In genomic region chr1:169814265-169814664, GRCh38 we compare ENCODE assay signal across 34 cellular contexts.
"Had no signal": no experiment of that assay in that cellular context is flagged by ENCODE, and none has a peak within 500 bp of the region (broad histone marks: within the 10 kb centered on the region; RNA-seq: fewer than 3 reads in every experiment).

No MANE protein-coding gene starts in this region.

- ATAC-seq: activated CD8-positive, alpha-beta T cell treated with anti-CD3 and anti-CD28 coated beads for 36 hours; activated naive CD4-positive, alpha-beta T cell treated with anti-CD3 and anti-CD28 coated beads, Interleukin-2, amount 50 U/mL, for 72 hours; activated T-cell treated with anti-CD3 and anti-CD28 coated beads, Interleukin-2, amount 50 U/mL, for 4 hours; activated T-cell treated with anti-CD3 and anti-CD28 coated beads, Interleukin-2, amount 50 U/mL, for 72 hours; activated T-helper 17 cell treated with anti-CD3 and anti-CD28 coated beads, Interleukin-2, amount 50 U/mL, for 72 hours; body of pancreas had no signal

- H3K9me3 Mint-ChIP-seq: activated B cell treated with CpG ODN at 0.5 μM for 24 hours; activated CD4-positive, alpha-beta memory T cell treated with anti-CD3 and anti-CD28 coated beads for 36 hours; activated CD8-positive, alpha-beta T cell treated with anti-CD3 and anti-CD28 coated beads for 36 hours; activated naive CD4-positive, alpha-beta T cell treated with anti-CD3 and anti-CD28 coated beads for 36 hours; activated naive CD4-positive, alpha-beta T cell treated with anti-CD3 and anti-CD28 coated beads, Interleukin-2, amount 50 U/mL, for 72 hours; activated T-cell treated with anti-CD3 and anti-CD28 coated beads, Interleukin-2, amount 50 U/mL, for 4 hours; activated T-helper 1 cell treated with anti-CD3 and anti-CD28 coated beads, Interleukin-12 subunit alpha, Interleukin-12 subunit beta, Interleukin-2, Interleukin-4 antibody, amounts not matched to agents 30 ng/mL and 10 ng/mL and 1 ng/mL, durations not matched to agents 14 hours and 24 hours and 36 hours; activated T-helper 17 cell treated with anti-CD3 and anti-CD28 coated beads, Interleukin-2, amount 50 U/mL, for 72 hours; T-helper 2 cell treated with Interferon-gamma antibody and Interleukin-4, amounts not matched to agents 5 μg/mL and 100 μg/mL, for 36 hours had no signal

- H3K27me3 Mint-ChIP-seq: activated B cell treated with CpG ODN at 0.5 μM for 24 hours; activated CD4-positive, alpha-beta memory T cell treated with anti-CD3 and anti-CD28 coated beads for 36 hours; activated CD4-positive, alpha-beta T cell treated with anti-CD3 and anti-CD28 coated beads, Interleukin-2, amount 10 ng/mL, durations not matched to agents 24 days and 14 days; activated CD8-positive, alpha-beta T cell treated with anti-CD3 and anti-CD28 coated beads for 36 hours; activated naive CD8-positive, alpha-beta T cell treated with anti-CD3 and anti-CD28 coated beads for 36 hours; activated T-helper 17 cell treated with anti-CD3 and anti-CD28 coated beads, Interleukin-2, amount 50 U/mL, for 72 hours had no signal

- H3K9me3 ChIP-seq: adrenal gland, body of pancreas, breast epithelium had no signal

- H3K27ac ChIP-seq: adrenal gland, body of pancreas, brain microvascular endothelial cell, breast epithelium, VCaP had no signal

- H3K4me1 Mint-ChIP-seq: activated B cell treated with CpG ODN at 0.5 μM for 24 hours; activated T-helper 17 cell treated with anti-CD3 and anti-CD28 coated beads, Interleukin-2, amount 50 U/mL, for 72 hours had no signal

- H3K27ac Mint-ChIP-seq: activated B cell treated with CpG ODN at 0.5 μM for 24 hours; activated CD4-positive, alpha-beta memory T cell treated with anti-CD3 and anti-CD28 coated beads for 36 hours; activated CD4-positive, alpha-beta T cell treated with anti-CD3 and anti-CD28 coated beads, Interleukin-2, amount 10 ng/mL, durations not matched to agents 24 days and 14 days; activated CD8-positive, alpha-beta T cell treated with anti-CD3 and anti-CD28 coated beads for 36 hours; activated naive CD4-positive, alpha-beta T cell treated with anti-CD3 and anti-CD28 coated beads for 36 hours; activated naive CD4-positive, alpha-beta T cell treated with anti-CD3 and anti-CD28 coated beads, Interleukin-2, amount 50 U/mL, for 72 hours; activated naive CD8-positive, alpha-beta T cell treated with anti-CD3 and anti-CD28 coated beads for 36 hours; activated T-cell treated with anti-CD3 and anti-CD28 coated beads, Interleukin-2, amount 50 U/mL, for 72 hours; activated T-helper 1 cell treated with anti-CD3 and anti-CD28 coated beads, Interleukin-12 subunit alpha, Interleukin-12 subunit beta, Interleukin-2, Interleukin-4 antibody, amounts not matched to agents 30 ng/mL and 10 ng/mL and 1 ng/mL, durations not matched to agents 14 hours and 24 hours and 36 hours; activated T-helper 17 cell treated with anti-CD3 and anti-CD28 coated beads, Interleukin-2, amount 50 U/mL, for 72 hours; T-helper 1 cell treated with Interleukin-12 subunit alpha and Interleukin-12 subunit beta and Interleukin-4 antibody, amounts not matched to agents 30 μg/mL and 1 μg/mL, for 36 hours; T-helper 2 cell treated with Interferon-gamma antibody and Interleukin-4, amounts not matched to agents 5 μg/mL and 100 μg/mL, for 36 hours had no signal

- DNase-seq: activated B cell treated with CpG ODN at 0.5 μM for 24 hours; activated CD4-positive, alpha-beta memory T cell treated with anti-CD3 and anti-CD28 coated beads for 36 hours; activated CD4-positive, alpha-beta T cell treated with anti-CD3 and anti-CD28 coated beads for 4 hours; activated CD4-positive, alpha-beta T cell treated with anti-CD3 and anti-CD28 coated beads, Interleukin-2, amount 10 ng/mL, durations not matched to agents 24 days and 14 days; activated CD4-positive, alpha-beta T cell treated with anti-CD3 and anti-CD28 coated beads, Interleukin-2, amount 50 U/mL, for 1 hour; activated CD4-positive, alpha-beta T cell treated with anti-CD3 and anti-CD28 coated beads, Interleukin-2, amount 50 U/mL, for 4 hours; activated CD4-positive, CD25-positive, alpha-beta regulatory T cell treated with anti-CD3 and anti-CD28 coated beads, Interleukin-2, amount 50 U/mL, for 72 hours; activated CD8-positive, alpha-beta memory T cell treated with anti-CD3 and anti-CD28 coated beads, Interleukin-2, amount 50 U/mL, for 4 hours; activated CD8-positive, alpha-beta T cell treated with anti-CD3 and anti-CD28 coated beads for 36 hours; activated effector memory CD4-positive, alpha-beta T cell treated with anti-CD3 and anti-CD28 coated beads, Interleukin-2, amount 50 U/mL, for 16 hours; activated gamma-delta T cell treated with Interleukin-2 at 50 U/mL for 16 hours; activated naive CD4-positive, alpha-beta T cell; activated naive CD4-positive, alpha-beta T cell treated with anti-CD3 and anti-CD28 coated beads for 36 hours; activated naive CD4-positive, alpha-beta T cell treated with anti-CD3 and anti-CD28 coated beads, Interleukin-2, amount 50 U/mL, for 16 hours; activated naive CD8-positive, alpha-beta T cell treated with anti-CD3 and anti-CD28 coated beads for 36 hours; activated T-cell treated with anti-CD3 and anti-CD28 coated beads for 4 hours; activated T-cell treated with anti-CD3 and anti-CD28 coated beads, Interleukin-2, amount 50 U/mL, for 1 hour; activated T-cell treated with anti-CD3 and anti-CD28 coated beads, Interleukin-2, amount 50 U/mL, for 4 hours; activated T-cell treated with anti-CD3 and anti-CD28 coated beads, Interleukin-2, amount 50 U/mL, for 72 hours; adrenal gland; amniotic stem cell; aorta; body of pancreas; brain microvascular endothelial cell; central memory CD4-positive, alpha-beta T cell; T-helper 1 cell; T-helper 9 cell had no signal

- H3K4me3 ChIP-seq: adrenal gland, body of pancreas, breast epithelium had no signal

- H3K4me3 Mint-ChIP-seq: activated B cell treated with CpG ODN at 0.5 μM for 24 hours; activated CD4-positive, alpha-beta memory T cell treated with anti-CD3 and anti-CD28 coated beads for 36 hours; activated CD4-positive, alpha-beta T cell treated with anti-CD3 and anti-CD28 coated beads, Interleukin-2, amount 10 ng/mL, durations not matched to agents 24 days and 14 days; activated CD8-positive, alpha-beta T cell treated with anti-CD3 and anti-CD28 coated beads for 36 hours; activated naive CD4-positive, alpha-beta T cell treated with anti-CD3 and anti-CD28 coated beads for 36 hours; activated naive CD8-positive, alpha-beta T cell treated with anti-CD3 and anti-CD28 coated beads for 36 hours; activated T-cell treated with anti-CD3 and anti-CD28 coated beads, Interleukin-2, amount 50 U/mL, for 4 hours; activated T-cell treated with anti-CD3 and anti-CD28 coated beads, Interleukin-2, amount 50 U/mL, for 72 hours; activated T-helper 1 cell treated with anti-CD3 and anti-CD28 coated beads, Interleukin-12 subunit alpha, Interleukin-12 subunit beta, Interleukin-2, Interleukin-4 antibody, amounts not matched to agents 30 ng/mL and 10 ng/mL and 1 ng/mL, durations not matched to agents 14 hours and 24 hours and 36 hours; activated T-helper 17 cell treated with anti-CD3 and anti-CD28 coated beads, Interleukin-2, amount 50 U/mL, for 72 hours; T-helper 1 cell treated with Interleukin-12 subunit alpha and Interleukin-12 subunit beta and Interleukin-4 antibody, amounts not matched to agents 30 μg/mL and 1 μg/mL, for 36 hours; T-helper 2 cell treated with Interferon-gamma antibody and Interleukin-4, amounts not matched to agents 5 μg/mL and 100 μg/mL, for 36 hours had no signal

- H3K4me1 ChIP-seq: adrenal gland, body of pancreas, breast epithelium had no signal

- H3K27me3 ChIP-seq: adrenal gland, body of pancreas, brain microvascular endothelial cell, breast epithelium had no signal

- H3K36me3 ChIP-seq: adrenal gland, brain microvascular endothelial cell, breast epithelium had no signal
